8 cellular contexts compared by ENCODE assay signal in the genomic region with DNA sequence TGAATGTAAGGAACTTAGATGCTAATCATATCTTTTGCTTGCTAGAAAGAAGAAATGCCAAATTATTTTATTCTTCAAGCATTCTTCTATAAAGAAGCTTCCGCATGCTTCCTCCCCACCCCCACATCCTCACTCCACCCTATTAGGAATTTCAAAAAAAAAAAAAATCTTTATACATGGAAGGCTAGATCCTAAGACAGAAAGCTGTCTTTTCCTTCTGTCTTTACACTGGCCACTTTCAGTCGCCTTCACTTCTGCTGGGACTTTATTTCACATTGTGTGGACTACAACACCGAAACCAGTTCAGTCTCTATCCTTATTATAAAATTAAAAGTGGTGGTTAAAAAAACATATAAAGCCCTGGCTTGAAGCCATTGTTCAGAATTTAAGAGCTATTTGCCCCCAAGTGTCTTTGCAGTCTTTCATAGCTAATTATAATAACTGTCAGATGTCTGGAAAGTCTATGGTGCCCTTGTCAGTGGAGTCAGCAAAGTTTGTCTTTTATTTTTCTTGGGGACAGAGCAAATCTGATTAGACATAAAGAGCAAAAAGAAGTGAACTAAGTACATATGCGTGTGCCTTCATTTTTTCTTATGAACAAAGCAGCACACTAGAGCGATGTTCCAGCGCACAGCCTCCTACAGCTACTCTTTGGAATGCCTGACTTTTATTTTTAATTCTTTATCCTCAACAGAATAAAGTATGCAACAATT.
DNase-seq lines count a peak whose midpoint lies in the region; TF ChIP-seq lines count a peak whose summit lies in the region.

No MANE protein-coding gene starts in this region.

- peak overlapping the region; percentile 85 for H3K9ac ChIP-seq in mesenchymal stem cell (ENCODE audit: low read length)

- 34% methylated on average over 5 of the region's 6 CpGs for WGBS in mesenchymal stem cell

- H3K27me3 ChIP-seq in mesenchymal stem cell (ENCODE audit: control insufficient read depth in 1 of 2, insufficient read depth in 1 of 2, low read length in 2 of 2) (no peaks in the 10 kb centered on the region), uterus (no peaks in the 10 kb centered on the region)

- no peak for TF ChIP-seq POLR2A in uterus (IDR thresholded peaks at IDR 0.05)

- intact Hi-C loops in uterus (cut with DNase I; ENCODE audit: low total_unique reads) = no loop called here

- peak overlapping the region; percentile 14 to 84 for H3K18ac ChIP-seq in mesenchymal stem cell (ENCODE audit: low read depth in 1 of 2, low read length in 2 of 2)

- H3K4ac ChIP-seq in mesenchymal stem cell (ENCODE audit: low read depth in 1 of 2, low read length in 2 of 2) = peak overlapping the region in 1 of 2 experiments; percentile 28

- DNase-seq in SIG-M5 treated with dmso at 0.1 percent for 504 hours (lab: John Stamatoyannopoulos, UW; ENCODE audit: unreplicated experiment) (peak; percentile 64), SIG-M5 (lab: John Stamatoyannopoulos, UW) (no peak), NCI-H748 treated with DMSO at 0.1 percent for 48 hours (lab: John Stamatoyannopoulos, UW) (peak; percentile 1), choroid plexus epithelial cell (ENCODE audit: low read depth) (peak; percentile 61), mesenchymal stem cell (peak; percentile 59), uterus (no peak), OCI-M2 (lab: John Stamatoyannopoulos, UW; ENCODE audit: unreplicated experiment) (no peak)
- DNase-seq in activated CD8-positive, alpha-beta memory T cell treated with anti-CD3 and anti-CD28 coated beads for 24 hours = no peak

- peak overlapping the region; percentile 75 for H2AK5ac ChIP-seq in mesenchymal stem cell (ENCODE audit: low read length, severe bottlenecking)

- H3K4me2 ChIP-seq in mesenchymal stem cell (ENCODE audit: low read length, poor library complexity, severe bottlenecking) = no peak overlapping the region

- no peak overlapping the region for H2BK120ac ChIP-seq in mesenchymal stem cell (ENCODE audit: low read depth, low read length)

- H3K36me3 ChIP-seq in mesenchymal stem cell (ENCODE audit: control insufficient read depth in 1 of 2, insufficient read depth in 2 of 2, low read depth in 1 of 2, low read length in 2 of 2) = no peaks in the 10 kb centered on the region
- no peaks in the 10 kb centered on the region for H3K36me3 ChIP-seq in uterus

- no peak overlapping the region for H4K8ac ChIP-seq in mesenchymal stem cell (ENCODE audit: low read length)

- H3K14ac ChIP-seq in mesenchymal stem cell (ENCODE audit: low read length in 2 of 2) = no peak overlapping the region

- H2BK5ac ChIP-seq in mesenchymal stem cell (ENCODE audit: low read depth, low read length, poor library complexity, severe bottlenecking) = peak overlapping the region; percentile 24

- H3K9me3 ChIP-seq in mesenchymal stem cell (ENCODE audit: control insufficient read depth, low read length) (no peaks in the 10 kb centered on the region), uterus (no peaks in the 10 kb centered on the region)

- H2AFZ ChIP-seq in mesenchymal stem cell (ENCODE audit: low read depth, low read length) = no peak overlapping the region

- peak overlapping the region; percentile 68 for H3K4me3 ChIP-seq in choroid plexus epithelial cell (ENCODE audit: low read depth, low read length)
- peak overlapping the region; percentile 47 to 88 for H3K4me3 ChIP-seq in mesenchymal stem cell (ENCODE audit: insufficient read depth in 1 of 2, low read depth in 1 of 2, low read length in 2 of 2)
- peak overlapping the region; percentile 32 to 42 for H3K4me3 ChIP-seq in uterus

- no peak overlapping the region for H2BK12ac ChIP-seq in mesenchymal stem cell (ENCODE audit: low read length in 2 of 2)

- H3K79me1 ChIP-seq in mesenchymal stem cell (replicated peaks; ENCODE audit: low read length, poor library complexity, severe bottlenecking) = no peaks in the 10 kb centered on the region

- H3K23ac ChIP-seq in mesenchymal stem cell (ENCODE audit: low read length in 2 of 2) = no peak overlapping the region

- no peak for TF ChIP-seq CTCF in choroid plexus epithelial cell (conservative IDR thresholded peaks at IDR 0.05; ENCODE audit: low read depth, low read length)
- no peak for TF ChIP-seq CTCF in uterus (IDR thresholded peaks at IDR 0.05)

- H3K27ac ChIP-seq in mesenchymal stem cell (ENCODE audit: low read length, poor library complexity, severe bottlenecking) (peak overlapping the region; percentile 96), uterus (peak overlapping the region; percentile 60 to 64)

- no peak overlapping the region for H4K91ac ChIP-seq in mesenchymal stem cell (ENCODE audit: low read length)

- no peak overlapping the region for H2BK15ac ChIP-seq in mesenchymal stem cell (ENCODE audit: low read depth, poor library complexity, severe bottlenecking)

- H3K4me1 ChIP-seq in mesenchymal stem cell (ENCODE audit: control insufficient read depth, insufficient read depth, low read depth, low read length) (no peaks in the 10 kb centered on the region), uterus (no peaks in the 10 kb centered on the region)

Comparison
In these comparisons a context has a peak if more than half of its experiments do, and no peak if none do; other contexts are left out.
1. DNase-seq: peak in SIG-M5 treated with dmso at 0.1 percent for 504 hours (single experiment), NCI-H748 treated with DMSO at 0.1 percent for 48 hours (single experiment), choroid plexus epithelial cell (single experiment) and mesenchymal stem cell (single experiment); none in SIG-M5 (single experiment), uterus (0 of 2), OCI-M2 (single experiment) and activated CD8-positive, alpha-beta memory T cell treated with anti-CD3 and anti-CD28 coated beads for 24 hours (single experiment).
2. Peak in every context shown above with its lines, with median percentiles within 50 percentile points of each other: H3K4me3 ChIP-seq.